In genomic region chr20:3980260-3981131, GRCh38 we compare ENCODE assay signal across 8 cellular contexts. TPM values are rescaled to one million over a fixed set of nuclear protein-coding genes. Genes with fewer than 3 reads are reported as not detected.
DNase-seq lines count a peak whose midpoint lies in the region; ATAC-seq and TF ChIP-seq lines count a peak whose summit lies in the region.

No MANE protein-coding gene starts in this region.

- H3K27me3 Mint-ChIP-seq in activated naive CD8-positive, alpha-beta T cell treated with anti-CD3 and anti-CD28 coated beads, Interleukin-2, amount 10 ng/mL, durations not matched to agents 7 days and 5 days = no peaks in the 10 kb centered on the region
- no peaks in the 10 kb centered on the region for H3K27me3 Mint-ChIP-seq in immature natural killer cell (ENCODE audit: low read depth in 3 of 3)

- H3K27ac Mint-ChIP-seq in activated naive CD8-positive, alpha-beta T cell treated with anti-CD3 and anti-CD28 coated beads, Interleukin-2, amount 10 ng/mL, durations not matched to agents 7 days and 5 days = peak overlapping the region; percentile 86
- peak overlapping the region; percentile 77 to 92 (median 88) for H3K27ac Mint-ChIP-seq in immature natural killer cell

- peaks cover under 1% of the 10 kb centered on the region for H3K36me3 Mint-ChIP-seq in activated naive CD8-positive, alpha-beta T cell treated with anti-CD3 and anti-CD28 coated beads, Interleukin-2, amount 10 ng/mL, durations not matched to agents 7 days and 5 days
- no peaks in the 10 kb centered on the region for H3K36me3 Mint-ChIP-seq in immature natural killer cell

- peak; percentile 69 for ATAC-seq in activated naive CD8-positive, alpha-beta T cell treated with anti-CD3 and anti-CD28 coated beads, Interleukin-2, amount 10 ng/mL, durations not matched to agents 7 days and 5 days (ENCODE audit: low read depth)
- no peak for ATAC-seq in HG03342 (IDR thresholded peaks at IDR 0.05; ENCODE audit: unreplicated experiment)

- peaks cover 19% of the 10 kb centered on the region for H3K4me1 Mint-ChIP-seq in activated naive CD8-positive, alpha-beta T cell treated with anti-CD3 and anti-CD28 coated beads, Interleukin-2, amount 10 ng/mL, durations not matched to agents 7 days and 5 days
- peaks cover 20 to 25% of the 10 kb centered on the region in 2 donors for H3K4me1 Mint-ChIP-seq in immature natural killer cell

- no peak for DNase-seq in GM12864 (ENCODE audit: low read depth)
- peak; percentile 40 for DNase-seq in NCI-H2029 treated with DMSO at 0.1 percent for 48 hours (lab: John Stamatoyannopoulos, UW)
- DNase-seq in activated naive CD8-positive, alpha-beta T cell treated with anti-CD3 and anti-CD28 coated beads, Interleukin-2, amount 10 ng/mL, durations not matched to agents 7 days and 5 days = no peak
- DNase-seq in immature natural killer cell = peak; percentile 14 to 29 (median 28)
- DNase-seq in stimulated activated CD8-positive, alpha-beta memory T cell treated with anti-CD3 and anti-CD28 coated beads, Interleukin-4, amount 100 ng/mL, for 48 hours = peak; percentile 60
- DNase-seq in NCI-H146 treated with DMSO at 0.1 percent for 48 hours (lab: John Stamatoyannopoulos, UW; ENCODE audit: unreplicated experiment) = no peak
- no peak for DNase-seq in putamen (ENCODE audit: low spot score)

- peak overlapping the region; percentile 83 for H3K4me3 Mint-ChIP-seq in activated naive CD8-positive, alpha-beta T cell treated with anti-CD3 and anti-CD28 coated beads, Interleukin-2, amount 10 ng/mL, durations not matched to agents 7 days and 5 days
- H3K4me3 Mint-ChIP-seq in immature natural killer cell = peak overlapping the region; percentile 74 to 93 (median 82)

- no peak for TF ChIP-seq CTCF in GM12864 (IDR thresholded peaks at IDR 0.05; ENCODE audit: low read depth, low read length, missing control alignments)

- H3K4me3 ChIP-seq in GM12864 (ENCODE audit: low read depth, low read length) = peak overlapping the region; percentile 0; the same call in 1 of the 2 replicates

- no peaks in the 10 kb centered on the region for H3K9me3 Mint-ChIP-seq in activated naive CD8-positive, alpha-beta T cell treated with anti-CD3 and anti-CD28 coated beads, Interleukin-2, amount 10 ng/mL, durations not matched to agents 7 days and 5 days
- H3K9me3 Mint-ChIP-seq in immature natural killer cell = no peaks in the 10 kb centered on the region

- POLR2A ChIA-PET in activated naive CD8-positive, alpha-beta T cell treated with anti-CD3 and anti-CD28 coated beads, Interleukin-2, amount 10 ng/mL, durations not matched to agents 7 days and 5 days (lab: Charles Lee) = no interaction called here

RNA-seq across cellular contexts. Expression of gene RNF24, which starts 34.9 kb away (rescaled TPM):
- 10 to 100 TPM; 17.7 to 21.6 TPM for total RNA-seq in activated naive CD8-positive, alpha-beta T cell treated with anti-CD3 and anti-CD28 coated beads, Interleukin-2, amount 10 ng/mL, durations not matched to agents 7 days and 5 days
- polyA plus RNA-seq in immature natural killer cell = 10 to 100 TPM in 1 of 3 donors, 1 to 10 TPM in 2; 4.4 to 10.7 (median 7.4) TPM

Comparison
In these comparisons a context has a peak if more than half of its experiments do, and no peak if none do; other contexts are left out.
1. DNase-seq: peak in NCI-H2029 treated with DMSO at 0.1 percent for 48 hours (single experiment), immature natural killer cell (3 of 3) and stimulated activated CD8-positive, alpha-beta memory T cell treated with anti-CD3 and anti-CD28 coated beads, Interleukin-4, amount 100 ng/mL, for 48 hours (single experiment); none in GM12864 (single experiment), activated naive CD8-positive, alpha-beta T cell treated with anti-CD3 and anti-CD28 coated beads, Interleukin-2, amount 10 ng/mL, durations not matched to agents 7 days and 5 days (single experiment), NCI-H146 treated with DMSO at 0.1 percent for 48 hours (single experiment) and putamen (single experiment).